8 cellular contexts compared by ENCODE assay signal in genomic region chr11:74748211-74749126, GRCh38. TPM values are rescaled to one million over a fixed set of nuclear protein-coding genes. Genes with fewer than 3 reads are reported as not detected.
DNase-seq lines count a peak whose midpoint lies in the region; ATAC-seq, FAIRE-seq and TF ChIP-seq lines count a peak whose summit lies in the region.

Gene RNF169, plus strand, starts transcription at chr11:74748849. Its CDS starts 32 bp downstream, at chr11:74748881.

- H3K27ac Mint-ChIP-seq in T-cell: peak within 1 kb of the TSS; percentile 84 to 92

- H3K27ac ChIP-seq in adipose tissue (ENCODE audit: low read depth, low read length) (peak within 1 kb of the TSS; percentile 94), heart left ventricle (peak within 1 kb of the TSS; percentile 80 to 98 (median 93)), upper lobe of left lung (peak within 1 kb of the TSS; percentile 96 to 100 (median 97))

- ATAC-seq in HG02840 (IDR thresholded peaks at IDR 0.05; ENCODE audit: low FRiP score, unreplicated experiment): peak; percentile 98
- ATAC-seq in T-cell (replicated peaks in 1 of 4): peak; percentile 98 to 99 (median 98)
- ATAC-seq in heart left ventricle: peak; percentile 99 to 100 (median 100)
- peak; percentile 99 to 100 for ATAC-seq in upper lobe of left lung (ENCODE audit: low FRiP score in 2 of 2)

- H3K9me3 ChIP-seq in heart left ventricle (no peaks in the 10 kb centered on the region), upper lobe of left lung (no peaks in the 10 kb centered on the region)

- CTCF ChIA-PET in T-cell (lab: Charles Lee): interaction anchor here in 1 of 2 donors (0.6 kb wide), 1 partner anchor 1020 kb away, joined by 3 read pairs; the partner anchor contains the start of gene DGAT2

- no peaks in the 10 kb centered on the region for H3K9me3 Mint-ChIP-seq in T-cell

- peak; percentile 86 for FAIRE-seq in GM12891 (lab: Jason Lieb, UNC)

- peak; percentile 95 for DNase-seq in GM12891 (ENCODE audit: insufficient read length, low spot score)
- peak; percentile 94 for DNase-seq in NCI-H1436 treated with DMSO at 0.1 percent for 48 hours (lab: John Stamatoyannopoulos, UW)
- DNase-seq in T-cell: peak; percentile 70 to 93 (median 86)
- peak; percentile 94 to 96 (median 95) for DNase-seq in heart left ventricle
- DNase-seq in posterior cingulate gyrus: peak; percentile 89 to 99 (median 93)
- peak; percentile 95 to 98 for DNase-seq in upper lobe of left lung

- peaks cover 4% of the 10 kb centered on the region for H3K36me3 Mint-ChIP-seq in T-cell

- peak within 1 kb of the TSS; percentile 63 to 97 (median 84) for H3K4me3 ChIP-seq in heart left ventricle
- H3K4me3 ChIP-seq in upper lobe of left lung: peak within 1 kb of the TSS; percentile 84 to 93 (median 86)

- POLR2A ChIA-PET in T-cell (lab: Charles Lee): interaction anchor here in 1 of 2 donors (0.6 kb wide), 1 partner anchor 71 kb away, joined by 9 read pairs; no protein-coding TSS in a partner anchor

- peak within 1 kb of the TSS; percentile 87 to 90 (median 89) for H3K4me3 Mint-ChIP-seq in T-cell

- H3K4me1 ChIP-seq in heart left ventricle (peaks cover under 1 to 50% (median 23%) of the 10 kb centered on the region in 12 donors), upper lobe of left lung (peaks cover 19 to 34% (median 29%) of the 10 kb centered on the region in 4 donors)

- TF ChIP-seq POLR2A in GM12891 (IDR thresholded peaks at IDR 0.05; ENCODE audit: low read depth, low read length) (peak; percentile 75), heart left ventricle (IDR thresholded peaks at IDR 0.05) (peak in 1 of 2 donors; percentile 81), upper lobe of left lung (IDR thresholded peaks at IDR 0.05) (peak; percentile 42 to 85 (median 72))

- no peaks in the 10 kb centered on the region for H3K27me3 Mint-ChIP-seq in T-cell

- TF ChIP-seq CTCF in heart left ventricle (IDR thresholded peaks at IDR 0.05) (no peak), upper lobe of left lung (IDR thresholded peaks at IDR 0.05) (no peak)

- no peaks in the 10 kb centered on the region for H3K36me3 ChIP-seq in heart left ventricle
- H3K36me3 ChIP-seq in upper lobe of left lung: no peaks in the 10 kb centered on the region

- H3K27me3 ChIP-seq in heart left ventricle: no peaks in the 10 kb centered on the region
- no peaks in the 10 kb centered on the region for H3K27me3 ChIP-seq in upper lobe of left lung

- 1 to 2% (median 1%) methylated on average over 41 to 47 of the region's 47 CpGs for WGBS in adipose tissue, 3 donors
- WGBS in heart left ventricle, 4 donors: 1 to 2% (median 1%) methylated on average over 34 to 47 of the region's 47 CpGs
- WGBS in upper lobe of left lung, 2 donors: 2 to 5% methylated on average over 10 to 38 of the region's 47 CpGs

- no peak for TF ChIP-seq EP300 in upper lobe of left lung (IDR thresholded peaks at IDR 0.05)

- H3K4me1 Mint-ChIP-seq in T-cell: peaks cover 40 to 42% (median 41%) of the 10 kb centered on the region in 3 donors

- intact Hi-C loops in heart left ventricle (cut with DNase I) (no loop called here), posterior cingulate gyrus (cut with DNase I) (no loop called here)

TF ChIP-seq in GM12891, 5 proteins besides CTCF, POLR2A, EP300 and RAD21:
- TF ChIP-seq TAF1 (IDR thresholded peaks at IDR 0.05; ENCODE audit: low read depth, low read length): peak; percentile 82
- no peak for TF ChIP-seq SPI1 (IDR thresholded peaks at IDR 0.05; ENCODE audit: low read depth, low read length)
- TF ChIP-seq POU2F2 (IDR thresholded peaks at IDR 0.05; ENCODE audit: low read depth, low read length): peak; percentile 100
- TF ChIP-seq POLR2AphosphoS5 (IDR thresholded peaks at IDR 0.05; ENCODE audit: low read depth, low read length): peak; percentile 61; the same call in 1 of the 2 replicates
- no peak for TF ChIP-seq PAX5 (IDR thresholded peaks at IDR 0.05; ENCODE audit: insufficient read depth, low read length, severe bottlenecking)

RNA-seq across cellular contexts. Expression of gene RNF169, which starts in this region (rescaled TPM):
- polyA plus RNA-seq in GM12891 (2012; ENCODE audit: low read depth, missing spikeins): 3.2 TPM
- total RNA-seq in T-cell: 10 to 100 TPM; 20.3 to 24.9 (median 21.7) TPM
- 1 to 10 TPM; 2.2 to 3.4 (median 2.9) TPM for polyA plus RNA-seq in adipose tissue
- total RNA-seq in heart left ventricle: 10 to 100 TPM in 7 of 9 donors, 1 to 10 TPM in 2; 8.4 to 16.1 (median 10.7) TPM
- 1 to 10 TPM; 1.6 to 4.3 TPM for polyA plus RNA-seq in heart left ventricle
- total RNA-seq in upper lobe of left lung: 10 to 100 TPM; 13.4 to 34.3 (median 22.8) TPM

Comparison
In these comparisons a context has a peak if more than half of its experiments do, and no peak if none do; other contexts are left out.
1. Peak in every context shown above with its lines: DNase-seq, ATAC-seq, H3K4me3 ChIP-seq and H3K27ac ChIP-seq.